In the genomic region with DNA sequence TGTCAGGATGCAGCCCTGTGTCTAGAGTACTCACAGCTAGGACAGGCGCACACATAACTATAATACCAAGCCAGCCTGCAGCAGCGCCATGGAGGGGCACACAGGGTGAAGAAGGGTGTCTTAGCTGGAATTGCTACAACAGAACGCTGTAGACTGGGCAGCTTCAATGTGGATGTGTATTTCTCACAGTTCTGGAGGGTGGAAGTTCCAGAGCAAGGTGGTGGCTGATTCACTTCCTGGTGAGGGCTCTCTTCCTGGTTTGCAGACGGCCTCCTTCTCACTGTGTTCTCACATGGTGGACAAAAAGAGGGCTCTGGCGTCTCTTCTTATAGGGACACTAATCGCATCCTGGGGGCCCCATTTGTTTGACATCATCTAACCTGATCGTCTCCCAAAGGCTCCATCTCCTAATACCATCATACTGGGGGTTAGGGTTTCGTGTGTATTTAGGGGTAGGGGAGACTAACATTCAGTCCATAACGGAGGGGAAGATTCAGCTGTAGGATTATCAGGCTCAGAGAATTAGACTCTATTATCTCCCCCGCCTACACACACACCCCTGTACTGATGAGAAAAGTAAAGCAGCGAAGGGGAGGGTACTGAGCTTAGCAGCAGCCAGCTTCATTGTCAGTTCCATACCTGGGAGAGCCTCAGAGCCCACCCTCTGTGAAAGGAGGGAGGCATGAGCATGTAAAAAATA, we compare ENCODE assay signal across 31 cellular contexts.
A peak's percentile ranks its signal among the peaks of the same experiment; 100 is the strongest.
DNase-seq lines count a peak whose midpoint lies in the region; ATAC-seq, FAIRE-seq and TF ChIP-seq lines count a peak whose summit lies in the region.
"Had no signal": no experiment of that assay in that cellular context is flagged by ENCODE, and none has a peak within 500 bp of the region (broad histone marks: within the 10 kb centered on the region; RNA-seq: fewer than 3 reads in every experiment).

No MANE protein-coding gene starts in this region.

- dilution Hi-C loops in endothelial cell of umbilical vein (cut with MboI; ENCODE audit: extremely low pct_ligation_motif_present, low sequenced_read_pairs), result no loop called here

- no peak overlapping the region for H3K27ac Mint-ChIP-seq in Calu3 (ENCODE audit: unreplicated experiment)
- peak overlapping the region; percentile 11 for H3K27ac Mint-ChIP-seq in activated CD4-positive, alpha-beta memory T cell treated with anti-CD3 and anti-CD28 coated beads, Interleukin-2, amount 10 ng/mL, durations not matched to agents 7 days and 5 days
- H3K27ac Mint-ChIP-seq: activated naive CD8-positive, alpha-beta T cell; naive thymus-derived CD8-positive, alpha-beta T cell; T-helper 17 cell had no signal

- H3K4me1 Mint-ChIP-seq in Calu3 (ENCODE audit: low read depth, unreplicated experiment), result peaks cover 36% of the 10 kb centered on the region
- H3K4me1 Mint-ChIP-seq in activated CD4-positive, alpha-beta memory T cell treated with anti-CD3 and anti-CD28 coated beads, Interleukin-2, amount 10 ng/mL, durations not matched to agents 7 days and 5 days, result peaks cover 54% of the 10 kb centered on the region

- DNase-seq in CD1c-positive myeloid dendritic cell (ENCODE audit: extremely low spot score) (peak; percentile 3), Calu3 (peak; percentile 12), endothelial cell of umbilical vein (ENCODE audit: low read depth, low spot score) (no peak), NCI-H187 treated with DMSO at 0.1 percent for 48 hours (lab: John Stamatoyannopoulos, UW) (no peak), KBM-7 (no peak)
- no peak for DNase-seq in activated CD4-positive, alpha-beta memory T cell treated with anti-CD3 and anti-CD28 coated beads, Interleukin-2, amount 10 ng/mL, durations not matched to agents 7 days and 5 days
- DNase-seq: activated CD4-positive, alpha-beta T cell treated with anti-CD3 and anti-CD28 coated beads for 1 hour; DMS153; effector CD8-positive, alpha-beta T cell; hippocampal formation; lower lobe of right lung; naive thymus-derived CD8-positive, alpha-beta T cell; NCI-H2081; NCI-H226; NCI-H69; occipital lobe; right lobe of liver; Right ventricle myocardium superior; spleen; stimulated activated CD4-positive, alpha-beta T cell treated with anti-CD3 and anti-CD28 coated beads, Interleukin-2, amount 100 ng/mL, for 24 hours; T-helper 17 cell; transverse colon had no signal

- POLR2A ChIA-PET in activated CD4-positive, alpha-beta memory T cell treated with anti-CD3 and anti-CD28 coated beads, Interleukin-2, amount 10 ng/mL, durations not matched to agents 7 days and 5 days (lab: Charles Lee), result interaction anchor here (1.0 to 1.8 kb wide), 4 partner anchors 9 to 69 kb away, joined by 3 to 6 read pairs (median 4); no protein-coding TSS in a partner anchor
- POLR2A ChIA-PET in endothelial cell of umbilical vein (lab: Charles Lee), result no interaction called here

- H3K4me1 ChIP-seq in endothelial cell of umbilical vein (ENCODE audit: control insufficient read depth, extremely low read depth, insufficient read depth, low read length), result peaks cover 38% of the 10 kb centered on the region
- H3K4me1 ChIP-seq: prostate gland had no signal

- in situ Hi-C loops in KBM-7 (cut with MboI; ENCODE audit: low pct_unique_long_range_greater_than_20kb, low sequenced_read_pairs), result loop anchor here (25.0 kb wide), 1 partner anchor 350 kb away; no protein-coding TSS in a partner anchor

- BruUV-seq in Calu3 (replicated peaks; lab: Mats Ljungman, UMichigan) (no TSS peak), endothelial cell of umbilical vein (replicated peaks; lab: Mats Ljungman, UMichigan) (TSS peak; percentile 63)

- TF ChIP-seq CTCF in Calu3 (IDR thresholded peaks at IDR 0.05; ENCODE audit: unreplicated experiment) (no peak), endothelial cell of umbilical vein (IDR thresholded peaks at IDR 0.05; ENCODE audit: extremely low read depth in 1 of 2, insufficient read depth in 1 of 2, low read depth in 1 of 2, low read length in 2 of 2) (no peak)

- H3K9me3 ChIP-seq in endothelial cell of umbilical vein (replicated peaks; ENCODE audit: control insufficient read depth, insufficient read depth, low read length), result no peaks in the 10 kb centered on the region
- H3K9me3 ChIP-seq: BLaER1, lower lobe of right lung, prostate gland, right lobe of liver, spleen, transverse colon had no signal

- no peak overlapping the region for H3K4me2 ChIP-seq in endothelial cell of umbilical vein (ENCODE audit: insufficient read depth, low read length)
- H3K4me2 ChIP-seq: BLaER1 had no signal

- no peaks in the 10 kb centered on the region for H3K9me3 Mint-ChIP-seq in Calu3 (ENCODE audit: low read depth, unreplicated experiment)
- H3K9me3 Mint-ChIP-seq in activated CD4-positive, alpha-beta memory T cell treated with anti-CD3 and anti-CD28 coated beads, Interleukin-2, amount 10 ng/mL, durations not matched to agents 7 days and 5 days, result no peaks in the 10 kb centered on the region
- H3K9me3 Mint-ChIP-seq: naive thymus-derived CD8-positive, alpha-beta T cell had no signal

- no peaks in the 10 kb centered on the region for H4K20me1 ChIP-seq in endothelial cell of umbilical vein (replicated peaks; ENCODE audit: control insufficient read depth, extremely low read depth, insufficient read depth, low read length)

- H3K27me3 Mint-ChIP-seq in Calu3 (ENCODE audit: unreplicated experiment), result no peaks in the 10 kb centered on the region
- H3K27me3 Mint-ChIP-seq in activated CD4-positive, alpha-beta memory T cell treated with anti-CD3 and anti-CD28 coated beads, Interleukin-2, amount 10 ng/mL, durations not matched to agents 7 days and 5 days, result no peaks in the 10 kb centered on the region
- H3K27me3 Mint-ChIP-seq: activated naive CD8-positive, alpha-beta T cell; naive thymus-derived CD8-positive, alpha-beta T cell; T-helper 17 cell had no signal

- H3K4me3 Mint-ChIP-seq in Calu3 (ENCODE audit: low read depth, unreplicated experiment), result no peak overlapping the region
- H3K4me3 Mint-ChIP-seq in activated CD4-positive, alpha-beta memory T cell treated with anti-CD3 and anti-CD28 coated beads, Interleukin-2, amount 10 ng/mL, durations not matched to agents 7 days and 5 days, result no peak overlapping the region
- H3K4me3 Mint-ChIP-seq: activated naive CD8-positive, alpha-beta T cell; naive thymus-derived CD8-positive, alpha-beta T cell; T-helper 17 cell had no signal

- H3K36me3 Mint-ChIP-seq in Calu3 (ENCODE audit: insufficient read depth, unreplicated experiment), result peaks cover 4% of the 10 kb centered on the region
- H3K36me3 Mint-ChIP-seq in activated CD4-positive, alpha-beta memory T cell treated with anti-CD3 and anti-CD28 coated beads, Interleukin-2, amount 10 ng/mL, durations not matched to agents 7 days and 5 days (ENCODE audit: low read depth), result peaks cover 8% of the 10 kb centered on the region
- H3K36me3 Mint-ChIP-seq: activated naive CD8-positive, alpha-beta T cell; naive thymus-derived CD8-positive, alpha-beta T cell had no signal

- H3K9me1 ChIP-seq in endothelial cell of umbilical vein (replicated peaks; ENCODE audit: control insufficient read depth, extremely low read depth, insufficient read depth, low read length), result no peaks in the 10 kb centered on the region

- ATAC-seq in GM21737 (IDR thresholded peaks at IDR 0.05; ENCODE audit: unreplicated experiment), result no peak
- ATAC-seq: HCT116; lower lobe of right lung; naive thymus-derived CD8-positive, alpha-beta T cell; right lobe of liver; SK-N-SH treated with all-trans-retinoic acid at 6 μM for 48 hours; T-helper 17 cell had no signal

- intact Hi-C loops in Calu3 (cut with micrococcal nuclease; ENCODE audit: unreplicated experiment) (no loop called here), endothelial cell of umbilical vein (cut with micrococcal nuclease) (no loop called here)

- H3K27me3 ChIP-seq in endothelial cell of umbilical vein (ENCODE audit: control insufficient read depth in 2 of 2, insufficient read depth in 2 of 2, low read length in 2 of 2), result no peaks in the 10 kb centered on the region
- H3K27me3 ChIP-seq: BLaER1, right lobe of liver, spleen, transverse colon had no signal

- no peaks in the 10 kb centered on the region for H3K36me3 ChIP-seq in endothelial cell of umbilical vein (ENCODE audit: control insufficient read depth in 2 of 2, extremely low read depth in 1 of 2, insufficient read depth in 2 of 2, low read length in 2 of 2)
- H3K36me3 ChIP-seq: BLaER1, lower lobe of right lung, prostate gland, right lobe of liver, spleen, transverse colon had no signal

- H2AFZ ChIP-seq in endothelial cell of umbilical vein (ENCODE audit: low read depth, low read length), result peak overlapping the region; percentile 7

- no peak overlapping the region for H3K9ac ChIP-seq in endothelial cell of umbilical vein (replicated peaks; ENCODE audit: extremely low read depth, insufficient read depth, low read length)
- H3K9ac ChIP-seq: BLaER1 had no signal

- H3K27ac ChIP-seq in endothelial cell of umbilical vein (ENCODE audit: insufficient read depth, low read depth, low read length), result peak overlapping the region; percentile 23
- H3K27ac ChIP-seq: BLaER1, epithelial cell of prostate, lower lobe of right lung, prostate gland, right lobe of liver, spleen, transverse colon had no signal

- no peak for TF ChIP-seq POLR2A in endothelial cell of umbilical vein (IDR thresholded peaks at IDR 0.05; ENCODE audit: low read depth, low read length)

- no peaks in the 10 kb centered on the region for H3K79me2 ChIP-seq in endothelial cell of umbilical vein (ENCODE audit: control insufficient read depth, insufficient read depth, low read length)

- no peak overlapping the region for H3K4me3 ChIP-seq in endothelial cell of umbilical vein (replicated peaks in 1 of 3; ENCODE audit: insufficient read depth in 1 of 3, low read depth in 1 of 3, low read length in 3 of 3)
- H3K4me3 ChIP-seq: BLaER1, lower lobe of right lung, prostate gland, right lobe of liver, spleen, transverse colon had no signal

- CTCF ChIA-PET in Calu3 (lab: Charles Lee), result interaction anchor here (0.6 to 1.4 kb wide), 2 partner anchors 70 to 1056 kb away, joined by 4 to 5 read pairs; no protein-coding TSS in a partner anchor
- CTCF ChIA-PET in activated CD4-positive, alpha-beta memory T cell treated with anti-CD3 and anti-CD28 coated beads, Interleukin-2, amount 10 ng/mL, durations not matched to agents 7 days and 5 days (lab: Charles Lee), result interaction anchor here (0.8 to 4.8 kb wide), 13 partner anchors 9 to 929 kb away, joined by 3 to 61 read pairs (median 4); no protein-coding TSS in a partner anchor
- CTCF ChIA-PET in endothelial cell of umbilical vein (lab: Charles Lee), result interaction anchor here (0.9 to 7.8 kb wide), 10 partner anchors 8 to 448 kb away, joined by 3 to 120 read pairs (median 4); partner anchors contain the start of gene OPTN

- peak; percentile 69 for FAIRE-seq in endothelial cell of umbilical vein (lab: Jason Lieb, UNC)
- FAIRE-seq: colon, GM12891 had no signal

TF ChIP-seq in endothelial cell of umbilical vein, 7 proteins besides CTCF, POLR2A, EP300 and RAD21 (continues in another document):
- TF ChIP-seq, protein P1, sequence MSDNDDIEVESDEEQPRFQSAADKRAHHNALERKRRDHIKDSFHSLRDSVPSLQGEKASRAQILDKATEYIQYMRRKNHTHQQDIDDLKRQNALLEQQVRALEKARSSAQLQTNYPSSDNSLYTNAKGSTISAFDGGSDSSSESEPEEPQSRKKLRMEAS (IDR thresholded peaks at IDR 0.05; ENCODE audit: insufficient read depth, insufficient read length), result no peak
- TF ChIP-seq GATA2 (IDR thresholded peaks at IDR 0.05; ENCODE audit: insufficient read depth, insufficient read length, low read depth, low read length) (no peak), JUN (IDR thresholded peaks at IDR 0.05; ENCODE audit: borderline replicate concordance, insufficient read depth, insufficient read length, low read depth) (peak; percentile 15)

Comparison
In these comparisons a context has a peak if more than half of its experiments do, and no peak if none do; other contexts are left out.
1. DNase-seq: peak in CD1c-positive myeloid dendritic cell (single experiment) and Calu3 (single experiment); none in activated CD4-positive, alpha-beta memory T cell treated with anti-CD3 and anti-CD28 coated beads, Interleukin-2, amount 10 ng/mL, durations not matched to agents 7 days and 5 days (single experiment), endothelial cell of umbilical vein (single experiment), NCI-H187 treated with DMSO at 0.1 percent for 48 hours (single experiment) and KBM-7 (single experiment).